Comparison of ENCODE assay signal across 8 cellular contexts in the genomic region with DNA sequence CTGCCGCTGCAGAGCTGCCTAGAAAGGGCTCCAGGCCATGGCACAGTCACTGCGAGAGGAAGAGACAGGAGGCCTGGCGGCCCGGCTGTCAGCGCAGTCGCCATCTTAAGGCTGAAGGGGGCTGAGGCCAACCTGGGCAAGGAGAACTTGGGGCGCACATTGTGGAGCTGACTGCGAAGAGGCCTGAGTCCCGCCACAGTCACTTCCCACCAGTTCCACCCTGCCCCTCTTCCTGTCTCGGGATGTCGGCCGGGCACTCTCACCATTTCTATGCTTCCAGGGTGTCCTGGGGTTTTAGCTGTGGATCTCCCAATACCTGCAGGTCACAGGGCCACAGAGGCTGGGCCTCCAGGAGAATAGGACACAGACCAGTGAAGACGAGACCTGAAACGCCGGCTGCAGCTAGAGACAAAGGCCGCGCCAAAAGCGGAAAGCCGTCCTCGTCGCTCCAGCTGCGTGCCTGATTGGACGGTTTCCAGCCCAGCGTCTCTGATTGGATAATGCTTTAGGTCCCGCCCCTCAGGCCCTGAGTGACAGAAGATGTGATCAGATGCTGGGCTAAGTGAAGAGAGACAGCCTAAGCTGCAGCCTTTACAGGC.
A peak's percentile ranks its signal among the peaks of the same experiment; 100 is the strongest.
DNase-seq lines count a peak whose midpoint lies in the region; ATAC-seq and TF ChIP-seq lines count a peak whose summit lies in the region.

No MANE protein-coding gene starts in this region.

- POLR2A ChIA-PET in HEK293T (lab: Yijun Ruan, JAX): no interaction called here

- H3K4me1 ChIP-seq in mucosa of stomach (ENCODE audit: control insufficient read depth, insufficient read depth, low read length): no peaks in the 10 kb centered on the region

- peak overlapping the region; percentile 45 for H3K9ac ChIP-seq in mucosa of stomach (ENCODE audit: low read length)

- peak overlapping the region; percentile 63 for H3K4me3 ChIP-seq in mucosa of stomach (ENCODE audit: low read length)

- no peaks in the 10 kb centered on the region for H3K36me3 ChIP-seq in mucosa of stomach (ENCODE audit: control insufficient read depth, insufficient read depth, low read length)

- no peaks in the 10 kb centered on the region for H3K27me3 ChIP-seq in mucosa of stomach (ENCODE audit: control insufficient read depth, insufficient read depth, low read length)

- TF ChIP-seq POLR2A in erythroblast (IDR thresholded peaks at IDR 0.05; ENCODE audit: low read length): no peak

- CTCF ChIA-PET in HEK293T (lab: Yijun Ruan, JAX): no interaction called here

- peak; percentile 71 for ATAC-seq in HG02763 (IDR thresholded peaks at IDR 0.05; ENCODE audit: unreplicated experiment)

- H3K9me3 ChIP-seq in mucosa of stomach (ENCODE audit: control insufficient read depth, low read length): no peaks in the 10 kb centered on the region

- DNase-seq in EH (ENCODE audit: low read depth): peak; percentile 84
- peak; percentile 58 for DNase-seq in NCI-H526 treated with DMSO at 0.1 percent for 48 hours (lab: John Stamatoyannopoulos, UW)
- DNase-seq in activated T-cell treated with anti-CD3 and anti-CD28 coated beads for 48 hours (ENCODE audit: low read depth): peak; percentile 86
- peak; percentile 73 to 79 for DNase-seq in erythroblast (lab: John Stamatoyannopoulos, UW)
- peak; percentile 77 to 82 for DNase-seq in stimulated activated CD8-positive, alpha-beta memory T cell treated with anti-CD3 and anti-CD28 coated beads, Interleukin-2, amount 100 ng/mL, for 48 hours (ENCODE audit: low read depth in 2 of 2)
- DNase-seq in HEK293T (ENCODE audit: extremely low spot score): no peak

TF ChIP-seq in HEK293T, 16 proteins besides CTCF, POLR2A, EP300 and RAD21:
- TF ChIP-seq SP1 (IDR thresholded peaks at IDR 0.05) (no peak), L3MBTL2 (conservative IDR thresholded peaks at IDR 0.05) (no peak), TARDBP (IDR thresholded peaks at IDR 0.05) (no peak), CTBP1 (IDR thresholded peaks at IDR 0.05; ENCODE audit: borderline replicate concordance) (no peak)
- TF ChIP-seq, protein P1, sequence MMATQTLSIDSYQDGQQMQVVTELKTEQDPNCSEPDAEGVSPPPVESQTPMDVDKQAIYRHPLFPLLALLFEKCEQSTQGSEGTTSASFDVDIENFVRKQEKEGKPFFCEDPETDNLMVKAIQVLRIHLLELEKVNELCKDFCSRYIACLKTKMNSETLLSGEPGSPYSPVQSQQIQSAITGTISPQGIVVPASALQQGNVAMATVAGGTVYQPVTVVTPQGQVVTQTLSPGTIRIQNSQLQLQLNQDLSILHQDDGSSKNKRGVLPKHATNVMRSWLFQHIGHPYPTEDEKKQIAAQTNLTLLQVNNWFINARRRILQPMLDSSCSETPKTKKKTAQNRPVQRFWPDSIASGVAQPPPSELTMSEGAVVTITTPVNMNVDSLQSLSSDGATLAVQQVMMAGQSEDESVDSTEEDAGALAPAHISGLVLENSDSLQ (IDR thresholded peaks at IDR 0.05): no peak
